18 cellular contexts compared by ENCODE assay signal in genomic region chr3:102466001-102466400, GRCh38. TPM values are rescaled to one million over a fixed set of nuclear protein-coding genes. Genes with fewer than 3 reads are reported as not detected.
DNase-seq lines count a peak whose midpoint lies in the region; ATAC-seq and TF ChIP-seq lines count a peak whose summit lies in the region.
"Had no signal": no experiment of that assay in that cellular context is flagged by ENCODE, and none has a peak within 500 bp of the region (broad histone marks: within the 10 kb centered on the region; RNA-seq: fewer than 3 reads in every experiment).

No MANE protein-coding gene starts in this region.

- H3K9me2 ChIP-seq in HCT116 (ENCODE audit: insufficient read depth), result no peaks in the 10 kb centered on the region

- H3K27ac Mint-ChIP-seq in neural progenitor cell, result no peak overlapping the region
- H3K27ac Mint-ChIP-seq: activated CD8-positive, alpha-beta T cell treated with anti-CD3 and anti-CD28 coated beads for 36 hours had no signal

- H3K9me3 Mint-ChIP-seq in neural progenitor cell, result no peaks in the 10 kb centered on the region
- H3K9me3 Mint-ChIP-seq: activated CD8-positive, alpha-beta T cell treated with anti-CD3 and anti-CD28 coated beads for 36 hours; CD4-positive, alpha-beta memory T cell had no signal

- no peaks in the 10 kb centered on the region for H3K27me3 ChIP-seq in HCT116 (ENCODE audit: insufficient read depth, low read length)
- H3K27me3 ChIP-seq in neural progenitor cell, result no peaks in the 10 kb centered on the region
- H3K27me3 ChIP-seq: ascending aorta, upper lobe of right lung had no signal

- H3K79me2 ChIP-seq in HCT116 (ENCODE audit: insufficient read depth, low read length), result no peaks in the 10 kb centered on the region
- H3K79me2 ChIP-seq in neural progenitor cell (ENCODE audit: low read depth), result no peaks in the 10 kb centered on the region

- in situ Hi-C loops in astrocyte of the cerebellum (cut with HindIII; ENCODE audit: low sequenced_read_pairs), result no loop called here

- H3K9me3 ChIP-seq in HCT116 (ENCODE audit: control insufficient read depth in 1 of 2, insufficient read depth in 1 of 2, low read depth in 1 of 2, low read length in 2 of 2) (no peaks in the 10 kb centered on the region), neural progenitor cell (ENCODE audit: low read depth) (no peaks in the 10 kb centered on the region)
- H3K9me3 ChIP-seq: ascending aorta, upper lobe of right lung had no signal

- H3K4me1 ChIP-seq in HCT116 (ENCODE audit: control insufficient read depth in 1 of 2, insufficient read depth in 2 of 2, low read length in 2 of 2), result peaks cover 0 to 3% of the 10 kb centered on the region in 2 experiments; a peak in 2 of 4 replicates
- H3K4me1 ChIP-seq in neural progenitor cell, result peaks cover 5% of the 10 kb centered on the region
- H3K4me1 ChIP-seq: ascending aorta, upper lobe of right lung had no signal

- CTCF ChIA-PET in HCT116 (lab: Charles Lee), result interaction anchor here (1.3 kb wide), 1 partner anchor 70 kb away, joined by 3 read pairs; no protein-coding TSS in a partner anchor

- H3K4me3 Mint-ChIP-seq in neural progenitor cell, result no peak overlapping the region
- H3K4me3 Mint-ChIP-seq: activated CD8-positive, alpha-beta T cell treated with anti-CD3 and anti-CD28 coated beads for 36 hours; CD4-positive, alpha-beta memory T cell had no signal

- H3K9ac ChIP-seq in HCT116 (ENCODE audit: low read length) (no peak overlapping the region), neural progenitor cell (no peak overlapping the region)

- TF ChIP-seq CTCF in HCT116 (IDR thresholded peaks at IDR 0.05 in 2 of 3, conservative IDR thresholded peaks at IDR 0.05 in 1 of 3; ENCODE audit: borderline replicate concordance in 1 of 3, insufficient read depth in 1 of 3, low read depth in 2 of 3, low read length in 2 of 3) (peak; percentile 21 to 44 (median 38); a peak in 3 of 6 replicates), astrocyte of the cerebellum (IDR thresholded peaks at IDR 0.05; ENCODE audit: low read depth, low read length, missing control alignments) (peak; percentile 8), neural progenitor cell (IDR thresholded peaks at IDR 0.05) (peak; percentile 23)

- no peaks in the 10 kb centered on the region for H3K36me3 ChIP-seq in HCT116 (ENCODE audit: control insufficient read depth in 1 of 2, insufficient read depth in 2 of 2, low read length in 2 of 2)
- H3K36me3 ChIP-seq in neural progenitor cell, result no peaks in the 10 kb centered on the region
- H3K36me3 ChIP-seq: ascending aorta, upper lobe of right lung had no signal

- no peaks in the 10 kb centered on the region for H3K36me3 Mint-ChIP-seq in neural progenitor cell
- H3K36me3 Mint-ChIP-seq: CD4-positive, alpha-beta memory T cell had no signal

- POLR2A ChIA-PET in HCT116 (lab: Charles Lee), result no interaction called here

- H4K20me1 ChIP-seq in HCT116 (ENCODE audit: insufficient read depth), result no peaks in the 10 kb centered on the region
- H4K20me1 ChIP-seq in neural progenitor cell (ENCODE audit: low read depth), result no peaks in the 10 kb centered on the region

- H3K4me2 ChIP-seq in HCT116 (ENCODE audit: low read length), result no peak overlapping the region
- no peak overlapping the region for H3K4me2 ChIP-seq in neural progenitor cell

- RAD21 ChIA-PET in HCT116 (lab: Charles Lee; ENCODE audit: low non-redundant PET in 1 of 2, low total read pairs in 2 of 2, uncharacterized antibody in 2 of 2, unreplicated experiment in 2 of 2), result no interaction called here

- H3K27ac ChIP-seq in HCT116 (ENCODE audit: low read depth, low read length), result no peak overlapping the region
- H3K27ac ChIP-seq in neural progenitor cell, result no peak overlapping the region
- H3K27ac ChIP-seq: ascending aorta, dorsolateral prefrontal cortex, skin epidermis, upper lobe of right lung had no signal

- TF ChIP-seq POLR2A in HCT116 (IDR thresholded peaks at IDR 0.05; ENCODE audit: borderline replicate concordance, extremely low read depth, insufficient read depth, insufficient read length), result no peak

- H3F3A ChIP-seq in neural progenitor cell (ENCODE audit: low read depth), result no peaks in the 10 kb centered on the region

- peak; percentile 68 for ATAC-seq in HCT116
- ATAC-seq: activated CD8-positive, alpha-beta T cell treated with anti-CD3 and anti-CD28 coated beads for 36 hours; upper lobe of right lung had no signal

- H3K4me3 ChIP-seq in HCT116 (replicated peaks in 1 of 2; ENCODE audit: low read depth in 1 of 2, low read length in 2 of 2), result no peak overlapping the region
- H3K4me3 ChIP-seq in astrocyte of the cerebellum (ENCODE audit: low read depth, low read length), result no peak overlapping the region
- H3K4me3 ChIP-seq in neural progenitor cell, result no peak overlapping the region
- H3K4me3 ChIP-seq: ascending aorta, dorsolateral prefrontal cortex, skin epidermis, upper lobe of right lung had no signal

- H3K4me1 Mint-ChIP-seq in neural progenitor cell, result no peaks in the 10 kb centered on the region
- H3K4me1 Mint-ChIP-seq: CD4-positive, alpha-beta memory T cell had no signal

- peak; percentile 58; the same call in 1 of the 2 replicates for TF ChIP-seq RAD21 in HCT116 (IDR thresholded peaks at IDR 0.05; ENCODE audit: low read depth)

- intact Hi-C loops in HCT116 (cut with micrococcal nuclease) (loop anchor here (2.0 to 10.0 kb wide), 3 partner anchors 63 to 231 kb away; no protein-coding TSS in a partner anchor), posterior vena cava (cut with DNase I) (no loop called here)

- DNase-seq in HCT116 (ENCODE audit: low read depth, low spot score), result peak; percentile 6
- peak; percentile 50 for DNase-seq in NCI-H748 (lab: John Stamatoyannopoulos, UW; ENCODE audit: unreplicated experiment)
- no peak for DNase-seq in astrocyte of the cerebellum (ENCODE audit: low read depth)
- no peak for DNase-seq in neural progenitor cell (ENCODE audit: low spot score)
- no peak for DNase-seq in NCI-H187 treated with DMSO at 0.1 percent for 48 hours (lab: John Stamatoyannopoulos, UW)
- no peak for DNase-seq in GF-D8 (lab: John Stamatoyannopoulos, UW)
- DNase-seq in posterior vena cava (ENCODE audit: low spot score), result no peak
- DNase-seq: activated CD8-positive, alpha-beta T cell treated with anti-CD3 and anti-CD28 coated beads for 36 hours; CD4-positive, alpha-beta memory T cell; dorsolateral prefrontal cortex; IMR-90; NCI-H1417 treated with DMSO at 0.1 percent for 48 hours; occipital lobe; SIG-M5; stimulated activated naive CD4-positive, alpha-beta T cell treated with Interleukin-2 at 50 U/mL for 16 hours; upper lobe of right lung had no signal

- H3K27me3 Mint-ChIP-seq in neural progenitor cell (ENCODE audit: insufficient read depth, low read depth), result no peaks in the 10 kb centered on the region

- BruUV-seq in HCT116 (replicated peaks; lab: Mats Ljungman, UMichigan), result no TSS peak

- H2AFZ ChIP-seq in HCT116 (ENCODE audit: low read depth, low read length, poor library complexity, severe bottlenecking), result peak overlapping the region; percentile 28
- peak overlapping the region; percentile 95 for H2AFZ ChIP-seq in neural progenitor cell (replicated peaks)

TF ChIP-seq in HCT116, 20 proteins besides CTCF, POLR2A, EP300 and RAD21:
- peak; percentile 36 for TF ChIP-seq REST (IDR thresholded peaks at IDR 0.05; ENCODE audit: low read depth)
- TF ChIP-seq YY1 (IDR thresholded peaks at IDR 0.05; ENCODE audit: extremely low read depth, insufficient replicate concordance, low read depth, low read length), result no peak

RNA-seq across cellular contexts. Expression of gene ZPLD1, which starts 31.2 kb away (rescaled TPM):
- not detected for total RNA-seq in HCT116 (2021; ENCODE audit: unreplicated experiment)
- polyA plus RNA-seq in HCT116 (2012), result 0.05 and 0.08 TPM in 2 replicates
- total RNA-seq in neural progenitor cell (ENCODE audit: low replicate concordance), result 0.28 and 0.31 TPM in 2 replicates
- total RNA-seq in posterior vena cava, result 10 to 100 TPM in 1 of 2 donors, 1 to 10 TPM in 1; 1.5 to 12.3 TPM
- total RNA-seq: activated CD8-positive, alpha-beta T cell treated with anti-CD3 and anti-CD28 coated beads for 36 hours; ascending aorta; CD4-positive, alpha-beta memory T cell; occipital lobe; upper lobe of right lung had no signal
- polyA plus RNA-seq: CD4-positive, alpha-beta memory T cell had no signal

Comparison
In these comparisons a context has a peak if more than half of its experiments do, and no peak if none do; other contexts are left out.
1. DNase-seq: peak in HCT116 (single experiment) and NCI-H748 (single experiment); none in astrocyte of the cerebellum (single experiment), neural progenitor cell (single experiment), NCI-H187 treated with DMSO at 0.1 percent for 48 hours (single experiment), GF-D8 (single experiment) and posterior vena cava (single experiment).
2. Peak in every context shown above with its lines, with median percentiles within 50 percentile points of each other: CTCF ChIP-seq.